ENCODE assay signal across 14 cellular contexts in genomic region chr2:99697811-99698568, GRCh38.
DNase-seq lines count a peak whose midpoint lies in the region; ATAC-seq, FAIRE-seq and TF ChIP-seq lines count a peak whose summit lies in the region.
"Had no signal": no experiment of that assay in that cellular context is flagged by ENCODE, and none has a peak within 500 bp of the region (broad histone marks: within the 10 kb centered on the region; RNA-seq: fewer than 3 reads in every experiment).

No MANE protein-coding gene starts in this region.

- H3K79me1 ChIP-seq in mesendoderm (ENCODE audit: low read length) = no peaks in the 10 kb centered on the region

- DNase-seq in H54 (ENCODE audit: insufficient read length, low spot score) = peak; percentile 40
- DNase-seq in adipocyte (ENCODE audit: low read depth) = peak; percentile 60
- DNase-seq in glomerular visceral epithelial cell (ENCODE audit: extremely low spot score) = peak; percentile 55
- no peak for DNase-seq in stimulated activated naive B cell treated with anti-CD40 and anti-IgM and Interleukin-4, amounts not matched to agents 10 μg/mL and 1 μg/mL and 100 μg/mL, for 72 hours
- no peak for DNase-seq in NCI-H510A (lab: John Stamatoyannopoulos, UW)
- DNase-seq in mesendoderm = no peak
- DNase-seq in left colon = no peak
- DNase-seq in transverse colon = no peak
- DNase-seq: activated T-cell treated with anti-CD3 and anti-CD28 coated beads, Interleukin-2, amount 50 U/mL, for 24 hours; DMS 273 treated with DMSO at 0.1 percent for 48 hours; midbrain; NCI-H2029; PC-9 had no signal

- H3K4ac ChIP-seq in mesendoderm (ENCODE audit: low read depth, low read length) = no peak overlapping the region

- peak overlapping the region; percentile 47 for H3K27ac Mint-ChIP-seq in stimulated activated naive B cell treated with anti-CD40 and anti-IgM and Interleukin-4, amounts not matched to agents 10 μg/mL and 1 μg/mL and 100 μg/mL, for 72 hours
- H3K27ac Mint-ChIP-seq: activated T-cell treated with anti-CD3 and anti-CD28 coated beads, Interleukin-2, amount 50 U/mL, for 24 hours had no signal

- in situ Hi-C loops in transverse colon (cut with MboI; ENCODE audit: low pct_ligation_motif_present in 1 of 4, low pct_unique_long_range_greater_than_20kb in 1 of 4, low sequenced_read_pairs in 3 of 4) = no loop called here

- H4K5ac ChIP-seq in mesendoderm (ENCODE audit: low read length) = no peak overlapping the region

- intact Hi-C loops in left colon (cut with DNase I, micrococcal nuclease) = no loop called here
- intact Hi-C loops in transverse colon (cut with DNase I; ENCODE audit: low total_unique reads) = no loop called here

- H2BK5ac ChIP-seq in mesendoderm (ENCODE audit: low read length) = no peak overlapping the region

- no peak overlapping the region for H2BK120ac ChIP-seq in mesendoderm (ENCODE audit: low read depth, low read length)

- TF ChIP-seq POLR2A in H54 (IDR thresholded peaks at IDR 0.05; ENCODE audit: low read depth, low read length) (no peak), transverse colon (IDR thresholded peaks at IDR 0.05) (no peak)

- no peak for ATAC-seq in stimulated activated naive B cell treated with anti-CD40 and anti-IgM and Interleukin-4, amounts not matched to agents 10 μg/mL and 1 μg/mL and 100 μg/mL, for 72 hours (replicated peaks)
- ATAC-seq in left colon = no peak

- H3K4me3 ChIP-seq in adipocyte (ENCODE audit: low read length) = no peak overlapping the region
- no peak overlapping the region for H3K4me3 ChIP-seq in mesendoderm (ENCODE audit: low read length)
- no peak overlapping the region for H3K4me3 ChIP-seq in transverse colon
- H3K4me3 ChIP-seq: PC-9 had no signal

- no peak overlapping the region for H3K23ac ChIP-seq in mesendoderm (ENCODE audit: low read length)

- no peak overlapping the region for H4K8ac ChIP-seq in mesendoderm (ENCODE audit: low read depth, low read length)

- H3K9me3 Mint-ChIP-seq in stimulated activated naive B cell treated with anti-CD40 and anti-IgM and Interleukin-4, amounts not matched to agents 10 μg/mL and 1 μg/mL and 100 μg/mL, for 72 hours = no peaks in the 10 kb centered on the region
- H3K9me3 Mint-ChIP-seq: activated T-cell treated with anti-CD3 and anti-CD28 coated beads, Interleukin-2, amount 50 U/mL, for 24 hours had no signal

- peak; percentile 75 for FAIRE-seq in H54 (lab: Jason Lieb, UNC)
- FAIRE-seq: HTR-8/SVneo had no signal

- no peaks in the 10 kb centered on the region for H3K36me3 ChIP-seq in adipocyte (ENCODE audit: control insufficient read depth, insufficient read depth, low read length, severe bottlenecking)
- H3K36me3 ChIP-seq in mesendoderm (ENCODE audit: control insufficient read depth, insufficient read depth, low read length) = no peaks in the 10 kb centered on the region
- no peaks in the 10 kb centered on the region for H3K36me3 ChIP-seq in transverse colon

- H3K27ac ChIP-seq in mesendoderm (ENCODE audit: low read depth, low read length) (no peak overlapping the region), transverse colon (no peak overlapping the region)
- H3K27ac ChIP-seq: PC-9 had no signal

- no peak overlapping the region for H2BK15ac ChIP-seq in mesendoderm (replicated peaks; ENCODE audit: low read depth)

- no peaks in the 10 kb centered on the region for H3K9me3 ChIP-seq in adipocyte (ENCODE audit: control insufficient read depth, low read length)
- no peaks in the 10 kb centered on the region for H3K9me3 ChIP-seq in transverse colon

- H3K4me1 ChIP-seq in adipocyte (ENCODE audit: control insufficient read depth, insufficient read depth, low read length) (peaks cover 32% of the 10 kb centered on the region), mesendoderm (ENCODE audit: control insufficient read depth, low read depth, low read length) (no peaks in the 10 kb centered on the region), transverse colon (no peaks in the 10 kb centered on the region)

- H3K27me3 ChIP-seq in adipocyte (replicated peaks; ENCODE audit: control insufficient read depth, insufficient read depth, low read length) = peaks cover 6% of the 10 kb centered on the region
- no peaks in the 10 kb centered on the region for H3K27me3 ChIP-seq in mesendoderm (ENCODE audit: insufficient read depth, low read length, poor library complexity)
- H3K27me3 ChIP-seq in transverse colon = no peaks in the 10 kb centered on the region

- no peak for TF ChIP-seq CTCF in transverse colon (IDR thresholded peaks at IDR 0.05)

- no peak overlapping the region for H3K56ac ChIP-seq in mesendoderm (ENCODE audit: low read length)

- no peaks in the 10 kb centered on the region for H3K27me3 Mint-ChIP-seq in stimulated activated naive B cell treated with anti-CD40 and anti-IgM and Interleukin-4, amounts not matched to agents 10 μg/mL and 1 μg/mL and 100 μg/mL, for 72 hours

- TF ChIP-seq EP300 in transverse colon (IDR thresholded peaks at IDR 0.05; ENCODE audit: low read depth) = no peak

- H3K79me2 ChIP-seq in mesendoderm (ENCODE audit: control insufficient read depth, insufficient read depth, low read length) = no peaks in the 10 kb centered on the region

- no peak overlapping the region for H2AK5ac ChIP-seq in mesendoderm (ENCODE audit: low read length)

- no peak overlapping the region for H3K9ac ChIP-seq in adipocyte (ENCODE audit: low read length)
- no peak overlapping the region for H3K9ac ChIP-seq in mesendoderm (ENCODE audit: low read length)

- H3K4me2 ChIP-seq in mesendoderm (ENCODE audit: low read length) = no peak overlapping the region
- H3K4me2 ChIP-seq: PC-9 had no signal

- H3K4me3 Mint-ChIP-seq in stimulated activated naive B cell treated with anti-CD40 and anti-IgM and Interleukin-4, amounts not matched to agents 10 μg/mL and 1 μg/mL and 100 μg/mL, for 72 hours = no peak overlapping the region
- H3K4me3 Mint-ChIP-seq: activated T-cell treated with anti-CD3 and anti-CD28 coated beads, Interleukin-2, amount 50 U/mL, for 24 hours had no signal

- H3K36me3 Mint-ChIP-seq in stimulated activated naive B cell treated with anti-CD40 and anti-IgM and Interleukin-4, amounts not matched to agents 10 μg/mL and 1 μg/mL and 100 μg/mL, for 72 hours = peaks cover 17 to 40% of the 10 kb centered on the region in 2 donors

- H3K18ac ChIP-seq in mesendoderm (ENCODE audit: low read length) = no peak overlapping the region

- H3K4me1 Mint-ChIP-seq in stimulated activated naive B cell treated with anti-CD40 and anti-IgM and Interleukin-4, amounts not matched to agents 10 μg/mL and 1 μg/mL and 100 μg/mL, for 72 hours = peaks cover 8% of the 10 kb centered on the region in 2 donors

Comparison
In these comparisons a context has a peak if more than half of its experiments do, and no peak if none do; other contexts are left out.
1. DNase-seq: peak in H54 (single experiment), adipocyte (single experiment) and glomerular visceral epithelial cell (single experiment); none in stimulated activated naive B cell treated with anti-CD40 and anti-IgM and Interleukin-4, amounts not matched to agents 10 μg/mL and 1 μg/mL and 100 μg/mL, for 72 hours (single experiment), NCI-H510A (single experiment), mesendoderm (single experiment), left colon (0 of 2) and transverse colon (single experiment).